9 cellular contexts compared by ENCODE assay signal in the genomic region with DNA sequence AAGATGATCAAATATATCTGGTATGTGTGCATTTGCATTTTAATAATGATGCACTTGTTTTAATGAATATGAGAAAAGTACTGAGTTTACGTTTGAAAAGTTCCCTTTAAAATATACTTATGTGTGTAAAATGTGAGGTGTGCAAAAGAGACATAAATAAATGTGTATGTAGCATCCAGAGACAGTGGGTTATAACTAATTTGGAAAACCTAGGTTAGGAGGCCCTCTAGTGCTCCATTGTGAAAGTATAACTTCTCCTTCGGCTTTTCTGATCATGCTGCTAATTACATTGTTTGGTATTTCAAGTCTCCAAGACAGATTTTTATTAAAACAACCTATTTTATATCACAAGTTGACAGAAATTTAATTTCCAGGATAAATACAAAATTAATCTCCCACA. TPM values are rescaled to one million over a fixed set of nuclear protein-coding genes. Genes with fewer than 3 reads are reported as not detected.
A peak's percentile ranks its signal among the peaks of the same experiment; 100 is the strongest.
DNase-seq lines count a peak whose midpoint lies in the region; ATAC-seq, FAIRE-seq and TF ChIP-seq lines count a peak whose summit lies in the region.
"Had no signal": no experiment of that assay in that cellular context is flagged by ENCODE, and none has a peak within 500 bp of the region (broad histone marks: within the 10 kb centered on the region; RNA-seq: fewer than 3 reads in every experiment).

No MANE protein-coding gene starts in this region.

- no peaks in the 10 kb centered on the region for H3K36me3 Mint-ChIP-seq in endothelial cell (ENCODE audit: low read depth, unreplicated experiment)

- H3K4me1 Mint-ChIP-seq in endothelial cell (ENCODE audit: unreplicated experiment), result peaks cover 4% of the 10 kb centered on the region

- DNase-seq in AG04450 (ENCODE audit: low read depth, low spot score) (no peak), GM18507 (ENCODE audit: extremely low spot score, insufficient read length, low read depth) (peak; percentile 28), NCI-H82 treated with DMSO at 0.1 percent for 48 hours (lab: John Stamatoyannopoulos, UW; ENCODE audit: unreplicated experiment) (peak; percentile 39), endothelial cell (ENCODE audit: low spot score) (peak; percentile 12), pancreas (no peak), GOT3 (lab: John Stamatoyannopoulos, UW) (no peak)

- POLR2A ChIA-PET in AG04450 (lab: Yijun Ruan, JAX), result no interaction called here

- H3K4me3 ChIP-seq in AG04450 (ENCODE audit: low read depth, low read length) (no peak overlapping the region), pancreas (no peak overlapping the region)

- H3K27me3 ChIP-seq in AG04450 (ENCODE audit: control insufficient read depth, insufficient read depth, low read length) (no peaks in the 10 kb centered on the region), pancreas (no peaks in the 10 kb centered on the region)

- intact Hi-C loops in pancreas (cut with DNase I), result loop anchor here in 1 of 3 donors (10.0 kb wide), 1 partner anchor 71 kb away; no protein-coding TSS in a partner anchor

- H3K9me3 ChIP-seq in AG04450 (ENCODE audit: control insufficient read depth, insufficient read depth, low read length), result no peaks in the 10 kb centered on the region
- no peaks in the 10 kb centered on the region for H3K9me3 ChIP-seq in pancreas

- no peaks in the 10 kb centered on the region for H3K9me3 Mint-ChIP-seq in endothelial cell (ENCODE audit: unreplicated experiment)

- H3K27me3 Mint-ChIP-seq in endothelial cell (ENCODE audit: unreplicated experiment), result peaks cover 3% of the 10 kb centered on the region

- TF ChIP-seq CTCF in AG04450 (IDR thresholded peaks at IDR 0.05; ENCODE audit: low read depth, low read length), result peak; percentile 54
- peak; percentile 17 for TF ChIP-seq CTCF in endothelial cell (IDR thresholded peaks at IDR 0.05; ENCODE audit: unreplicated experiment)
- TF ChIP-seq CTCF in pancreas (IDR thresholded peaks at IDR 0.05), result peak in 1 of 4 donors; percentile 20

- H3K4me3 Mint-ChIP-seq in endothelial cell (ENCODE audit: unreplicated experiment), result no peak overlapping the region

- ATAC-seq in HG03196 (IDR thresholded peaks at IDR 0.05; ENCODE audit: unreplicated experiment) (peak; percentile 53), pancreas (peak in 3 of 4 donors; percentile 45 to 65 (median 46)), HG02970 (IDR thresholded peaks at IDR 0.05; ENCODE audit: low FRiP score, unreplicated experiment) (no peak)

- 5 to 7% methylated on average over 2 of the region's 2 CpGs for WGBS in pancreas, 2 donors

- CTCF ChIA-PET in AG04450 (lab: Charles Lee), result interaction anchor here (0.8 kb wide), 1 partner anchor 10 kb away, joined by 5 read pairs; no protein-coding TSS in a partner anchor

- H3K27ac Mint-ChIP-seq in endothelial cell (ENCODE audit: unreplicated experiment), result no peak overlapping the region

- FAIRE-seq in GM18507 (lab: Jason Lieb, UNC), result peak; percentile 85
- peak; percentile 20 for FAIRE-seq in pancreas (lab: Jason Lieb, UNC)
- FAIRE-seq: colon had no signal

- no peaks in the 10 kb centered on the region for H3K4me1 ChIP-seq in pancreas

- H3K36me3 ChIP-seq in pancreas, result no peaks in the 10 kb centered on the region

- no peak overlapping the region for H3K27ac ChIP-seq in AG04450 (ENCODE audit: low read depth, low read length)
- H3K27ac ChIP-seq in pancreas, result no peak overlapping the region

RNA-seq across cellular contexts. Expression of a gene that starts 30.1 kb away (rescaled TPM):
- polyA plus RNA-seq in AG04450 (2011; rRNA removed) (not detected in 2 replicates), pancreas (under 1 TPM; 0.12 to 0.15 TPM)
- not detected in 2 replicates for polyA minus RNA-seq in AG04450 (2011; rRNA and poly(A)+ RNA removed)
- total RNA-seq in endothelial cell (ENCODE audit: unreplicated experiment) (not detected), pancreas (under 1 TPM in 4 of 6 donors, not detected in 2; 0.04 to 0.18 (median 0.14) TPM)

Comparison
In these comparisons a context has a peak if more than half of its experiments do, and no peak if none do; other contexts are left out.
1. DNase-seq: peak in GM18507 (single experiment), NCI-H82 treated with DMSO at 0.1 percent for 48 hours (single experiment) and endothelial cell (single experiment); none in AG04450 (single experiment), pancreas (0 of 6) and GOT3 (single experiment).